8 cellular contexts compared by ENCODE assay signal in genomic region chr16:56576585-56577299, GRCh38. TPM values are rescaled to one million over a fixed set of nuclear protein-coding genes. Genes with fewer than 3 reads are reported as not detected.
DNase-seq lines count a peak whose midpoint lies in the region; ATAC-seq and TF ChIP-seq lines count a peak whose summit lies in the region.

No MANE protein-coding gene starts in this region.

- H3K4me1 ChIP-seq in H9 (ENCODE audit: insufficient read depth, low read length) (no peaks in the 10 kb centered on the region), mammary epithelial cell (ENCODE audit: insufficient read depth, low read length) (peaks cover 4% of the 10 kb centered on the region)

- no peak overlapping the region for H4K91ac ChIP-seq in H9 (ENCODE audit: insufficient read length, low read depth, low read length)

- peak; percentile 91 for DNase-seq in ELF-1 (ENCODE audit: low read depth, low spot score)
- peak; percentile 92 for DNase-seq in H9
- peak; percentile 4 for DNase-seq in NCI-H1092 (lab: John Stamatoyannopoulos, UW)
- peak; percentile 90 for DNase-seq in WTC11 (ENCODE audit: low spot score)
- DNase-seq in mammary epithelial cell: peak; percentile 91
- peak; percentile 80 for DNase-seq in kidney tubule cell (ENCODE audit: low spot score)
- peak; percentile 82 to 88 for DNase-seq in stimulated activated CD4-positive, alpha-beta T cell treated with anti-CD3 and anti-CD28 coated beads, Interleukin-4, amount 100 ng/mL, for 4 hours
- no peak for DNase-seq in NCI-H2171 (lab: John Stamatoyannopoulos, UW)

- POLR2A ChIA-PET in WTC11 (lab: Charles Lee): no interaction called here

- peak; percentile 100 for ATAC-seq in WTC11

- TF ChIP-seq CTCF in H9 (conservative IDR thresholded peaks at IDR 0.05) (peak; percentile 96), WTC11 (IDR thresholded peaks at IDR 0.05) (peak; percentile 84), mammary epithelial cell (conservative IDR thresholded peaks at IDR 0.05 in 1 of 2, IDR thresholded peaks at IDR 0.05 in 1 of 2; ENCODE audit: extremely low read depth in 1 of 2, insufficient read depth in 1 of 2, low read depth in 1 of 2, low read length in 2 of 2) (peak; percentile 96 to 97)

- H3K4me3 Mint-ChIP-seq in H9 (no peak overlapping the region), WTC11 (no peak overlapping the region)

- no peak overlapping the region for H2AFZ ChIP-seq in H9 (ENCODE audit: low read length)
- H2AFZ ChIP-seq in mammary epithelial cell (ENCODE audit: low read depth, low read length): peak overlapping the region; percentile 6

- in situ Hi-C loops in mammary epithelial cell (cut with MboI; ENCODE audit: low sequenced_read_pairs in 2 of 2): loop anchor here in 1 of 2 donors (10.0 kb wide), 1 partner anchor 128 kb away; no protein-coding TSS in a partner anchor

- no peak overlapping the region for H2BK20ac ChIP-seq in H9 (ENCODE audit: low read depth, low read length, poor library complexity, severe bottlenecking)

- intact Hi-C loops in mammary epithelial cell (cut with micrococcal nuclease): loop anchor here (1.0 to 5.0 kb wide), 6 partner anchors 24 to 291 kb away; partner anchors contain the start of gene SLC12A3

- no peak overlapping the region for H4K5ac ChIP-seq in H9 (ENCODE audit: insufficient read length, low read depth, low read length)

- H2BK5ac ChIP-seq in H9 (ENCODE audit: insufficient read length, low read length): no peak overlapping the region

- H3K79me2 ChIP-seq in H9 (ENCODE audit: insufficient read depth, low read length) (no peaks in the 10 kb centered on the region), mammary epithelial cell (ENCODE audit: insufficient read depth, low read length) (no peaks in the 10 kb centered on the region)

- no CpG with 5 or more reads among the region's 8 CpGs for WGBS in H9 (ENCODE audit: extremely low coverage, insufficient read length, low lambda C conversion rate)
- WGBS in mammary epithelial cell (ENCODE audit: low coverage, missing lambda C conversion rate): 25% methylated on average over 4 of the region's 8 CpGs

- no peak overlapping the region for H3K23ac ChIP-seq in H9 (ENCODE audit: insufficient read length, low read depth, low read length)

- H4K8ac ChIP-seq in H9 (replicated peaks; ENCODE audit: insufficient read length, low read depth, low read length): no peak overlapping the region

- H2BK120ac ChIP-seq in H9 (ENCODE audit: low read depth, low read length, poor library complexity, severe bottlenecking): no peak overlapping the region

- H3K4ac ChIP-seq in H9 (ENCODE audit: low read depth, low read length): no peak overlapping the region

- no peak overlapping the region for H3K4me3 ChIP-seq in mammary epithelial cell (replicated peaks in 1 of 3; ENCODE audit: insufficient read depth in 1 of 3, low read depth in 2 of 3, low read length in 3 of 3)

- dilution Hi-C loops in mammary epithelial cell (cut with HindIII; ENCODE audit: low sequenced_read_pairs): loop anchor here (5.0 kb wide), 1 partner anchor 131 kb away; no protein-coding TSS in a partner anchor

- no peaks in the 10 kb centered on the region for H3K79me1 ChIP-seq in H9 (ENCODE audit: insufficient read depth, low read depth, low read length, poor library complexity, severe bottlenecking)

- H3K27ac Mint-ChIP-seq in H9 (no peak overlapping the region), WTC11 (no peak overlapping the region)

- H3K23me2 ChIP-seq in H9 (ENCODE audit: insufficient read length, low read depth, low read length, poor library complexity, severe bottlenecking): no peaks in the 10 kb centered on the region

- no peaks in the 10 kb centered on the region for H3K36me3 ChIP-seq in mammary epithelial cell (ENCODE audit: insufficient read depth, low read length)

- H3K27me3 ChIP-seq in H9 (ENCODE audit: insufficient read depth, low read length) (no peaks in the 10 kb centered on the region), mammary epithelial cell (ENCODE audit: insufficient read depth, low read length) (no peaks in the 10 kb centered on the region)

- no peaks in the 10 kb centered on the region for H3K4me1 Mint-ChIP-seq in H9
- H3K4me1 Mint-ChIP-seq in WTC11: no peaks in the 10 kb centered on the region

- H3K9ac ChIP-seq in H9 (ENCODE audit: extremely low read depth, insufficient read length, low read length) (no peak overlapping the region), mammary epithelial cell (ENCODE audit: insufficient read depth, low read length) (no peak overlapping the region)

- BruUV-seq in mammary epithelial cell (replicated peaks; lab: Mats Ljungman, UMichigan): no TSS peak

- no peaks in the 10 kb centered on the region for H3K36me3 Mint-ChIP-seq in H9 (ENCODE audit: insufficient read depth in 1 of 3, low read depth in 3 of 3)
- no peaks in the 10 kb centered on the region for H3K36me3 Mint-ChIP-seq in WTC11

- H2BK12ac ChIP-seq in H9 (ENCODE audit: insufficient read length, low read depth, low read length): no peak overlapping the region

- no peaks in the 10 kb centered on the region for H3K9me3 ChIP-seq in H9 (ENCODE audit: control insufficient read depth, low read depth, low read length)
- H3K9me3 ChIP-seq in mammary epithelial cell (replicated peaks; ENCODE audit: insufficient read depth, low read length): no peaks in the 10 kb centered on the region

- CTCF ChIA-PET in WTC11 (lab: Charles Lee): interaction anchor here (0.8 to 3.0 kb wide), 7 partner anchors 16 to 216 kb away, joined by 3 to 24 read pairs (median 6); no protein-coding TSS in a partner anchor
- CTCF ChIA-PET in mammary epithelial cell (lab: Charles Lee; ENCODE audit: low non-redundant PET): interaction anchor here (0.6 to 1.0 kb wide), 5 partner anchors 24 to 176 kb away, joined by 3 to 13 read pairs (median 4); no protein-coding TSS in a partner anchor

- no peak overlapping the region for H3K18ac ChIP-seq in H9 (ENCODE audit: insufficient read length, low read depth, low read length)

- H2BK15ac ChIP-seq in H9 (ENCODE audit: low read depth, low read length): no peak overlapping the region

- H3K4me2 ChIP-seq in H9 (ENCODE audit: insufficient read depth, insufficient read length, low read length) (no peak overlapping the region), mammary epithelial cell (ENCODE audit: insufficient read depth, low read depth, low read length) (peak overlapping the region; percentile 14)

- no peak overlapping the region for H3K27ac ChIP-seq in H9 (ENCODE audit: insufficient read length, low read depth, low read length)
- no peak overlapping the region for H3K27ac ChIP-seq in mammary epithelial cell (ENCODE audit: insufficient read depth, low read depth, low read length)

- H3K9me3 Mint-ChIP-seq in H9 (peaks cover 4 to 5% of the 10 kb centered on the region in 2 experiments; a peak in 3 of 5 replicates), WTC11 (peaks cover 11% of the 10 kb centered on the region)

- H2AK5ac ChIP-seq in H9 (ENCODE audit: insufficient read length, low read length): no peak overlapping the region

- H3K27me3 Mint-ChIP-seq in H9 (ENCODE audit: low read depth) (peaks cover 15% of the 10 kb centered on the region), WTC11 (ENCODE audit: low read depth) (peaks cover 4% of the 10 kb centered on the region)

- no peaks in the 10 kb centered on the region for H4K20me1 ChIP-seq in H9 (ENCODE audit: control insufficient read depth, insufficient read depth, insufficient read length)
- H4K20me1 ChIP-seq in mammary epithelial cell (ENCODE audit: insufficient read depth, low read length): no peaks in the 10 kb centered on the region

- H3K56ac ChIP-seq in H9 (ENCODE audit: insufficient read length, low read depth, low read length): no peak overlapping the region

- no peak overlapping the region for H3T11ph ChIP-seq in H9 (ENCODE audit: low read length)

- H3K14ac ChIP-seq in H9 (ENCODE audit: insufficient read depth, low read length): no peak overlapping the region

TF ChIP-seq in WTC11, 78 proteins besides CTCF, POLR2A, EP300 and RAD21:
- TF ChIP-seq ATF3 (CRISPR knock-in tag; conservative IDR thresholded peaks at IDR 0.05) (no peak), GABPB1 (CRISPR knock-in tag; IDR thresholded peaks at IDR 0.05) (peak; percentile 34; the same call in 1 of the 2 replicates)

RNA-seq across cellular contexts. Expression of gene MT4, which starts 11.9 kb away (rescaled TPM):
- total RNA-seq in H9 (2021) (not detected in 2 replicates), WTC11 (2021) (not detected in 3 replicates), mammary epithelial cell (not detected)
- not detected for polyA plus RNA-seq in mammary epithelial cell
- not detected for polyA minus RNA-seq in mammary epithelial cell

RNA-seq across cellular contexts. Expression of gene MT3, which starts 12.6 kb away (rescaled TPM):
- total RNA-seq in H9 (2021) (0.61 TPM in 1 of 2 replicates, not detected in the other), WTC11 (2021) (0.71 to 1.2 TPM (median 0.77 TPM) in 3 replicates), mammary epithelial cell (not detected)
- not detected for polyA plus RNA-seq in mammary epithelial cell
- not detected for polyA minus RNA-seq in mammary epithelial cell

RNA-seq across cellular contexts. Expression of gene MT2A, which starts 31.6 kb away (rescaled TPM):
- 63.1 and 72.5 TPM in 2 replicates for total RNA-seq in H9 (2021)
- total RNA-seq in WTC11 (2021): 139 to 173 TPM (median 149 TPM) in 3 replicates
- total RNA-seq in mammary epithelial cell: 1,000 to 10,000 TPM in 1 of 2 donors, 100 to 1,000 TPM in 1; 295 to 3,844 TPM
- 2,263 TPM for polyA plus RNA-seq in mammary epithelial cell
- 3,641 TPM for polyA minus RNA-seq in mammary epithelial cell

RNA-seq across cellular contexts. Expression of gene MT1E, which starts 48.8 kb away (rescaled TPM):
- total RNA-seq in H9 (2021) (25.9 and 34.4 TPM in 2 replicates), WTC11 (2021) (92.7 to 114 TPM (median 103 TPM) in 3 replicates), mammary epithelial cell (100 to 1,000 TPM; 259 to 468 TPM)
- 2,254 TPM for polyA plus RNA-seq in mammary epithelial cell
- 623 TPM for polyA minus RNA-seq in mammary epithelial cell

RNA-seq across cellular contexts. Expression of gene MT1M, which starts 55.7 kb away (rescaled TPM):
- 1.4 and 2.5 TPM in 2 replicates for total RNA-seq in H9 (2021)
- total RNA-seq in WTC11 (2021): 4.5 to 4.8 TPM (median 4.7 TPM) in 3 replicates
- 1 to 10 TPM in 1 of 2 donors, not detected in 1; 2.5 TPM for total RNA-seq in mammary epithelial cell
- polyA plus RNA-seq in mammary epithelial cell: not detected
- not detected for polyA minus RNA-seq in mammary epithelial cell
